In the genomic region with DNA sequence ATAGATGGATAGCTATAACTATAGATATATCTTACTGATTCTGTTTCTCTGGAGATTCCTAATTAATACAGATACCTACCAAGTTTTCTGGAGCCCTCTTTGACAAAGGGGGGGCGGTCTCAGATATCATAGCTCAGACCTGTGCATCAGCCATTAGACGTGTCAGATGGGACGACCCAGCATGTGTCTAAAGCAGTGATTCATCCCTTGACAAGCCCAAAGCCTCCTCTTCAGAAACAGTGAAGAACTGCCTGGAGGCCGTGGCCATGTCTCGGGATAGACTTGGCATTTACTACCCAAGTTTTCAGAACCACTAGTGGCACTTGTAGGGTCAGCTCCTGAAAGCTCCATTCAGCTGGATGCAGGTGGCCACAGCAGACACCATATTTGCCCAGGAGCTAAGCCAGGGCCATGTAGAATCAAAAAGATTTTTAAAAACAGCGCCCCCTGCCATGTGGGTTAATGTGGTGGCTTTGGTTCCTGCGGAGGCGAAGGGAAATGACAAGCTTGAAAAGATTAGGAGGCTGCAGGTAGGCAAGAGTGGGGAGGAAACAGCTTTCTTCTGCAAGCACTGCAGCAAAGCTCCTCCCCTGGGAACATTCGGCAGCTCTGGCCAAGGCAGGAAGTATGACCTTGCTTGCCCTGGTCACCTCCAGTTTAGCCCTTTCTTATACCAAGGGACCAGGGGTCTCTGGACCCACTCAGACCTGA, we compare ENCODE assay signal across 12 cellular contexts.
DNase-seq lines count a peak whose midpoint lies in the region; ATAC-seq and TF ChIP-seq lines count a peak whose summit lies in the region.
"Had no signal": no experiment of that assay in that cellular context is flagged by ENCODE, and none has a peak within 500 bp of the region (broad histone marks: within the 10 kb centered on the region; RNA-seq: fewer than 3 reads in every experiment).

No MANE protein-coding gene starts in this region.

- CTCF ChIA-PET in activated CD4-positive, alpha-beta T cell treated with anti-CD3 and anti-CD28 coated beads for 36 hours (lab: Charles Lee): interaction anchor here (0.6 to 3.3 kb wide), 11 partner anchors 9 to 236 kb away, joined by 3 to 8 read pairs (median 3); no protein-coding TSS in a partner anchor
- CTCF ChIA-PET in activated CD4-positive, alpha-beta memory T cell treated with anti-CD3 and anti-CD28 coated beads for 36 hours (lab: Charles Lee): interaction anchor here (1.0 to 1.7 kb wide), 3 partner anchors 17 to 534 kb away, joined by 3 to 4 read pairs (median 3); no protein-coding TSS in a partner anchor
- CTCF ChIA-PET in GM10248 (lab: Yijun Ruan, JAX): interaction anchor here (1.1 to 1.7 kb wide), 2 partner anchors 9 to 81 kb away, joined by 3 to 4 read pairs; no protein-coding TSS in a partner anchor

- WGBS in mesendoderm (ENCODE audit: extremely low coverage, insufficient coverage, low lambda C conversion rate): no CpG with 5 or more reads among the region's 9 CpGs

- no peaks in the 10 kb centered on the region for H3K79me2 ChIP-seq in mesendoderm (ENCODE audit: control insufficient read depth, insufficient read depth, low read length)

- H3K4ac ChIP-seq in mesendoderm (ENCODE audit: low read depth, low read length): no peak overlapping the region

- H3K4me1 Mint-ChIP-seq in activated CD4-positive, alpha-beta T cell treated with anti-CD3 and anti-CD28 coated beads for 36 hours: no peaks in the 10 kb centered on the region
- H3K4me1 Mint-ChIP-seq in activated CD4-positive, alpha-beta memory T cell treated with anti-CD3 and anti-CD28 coated beads for 36 hours (ENCODE audit: low read depth): no peaks in the 10 kb centered on the region

- H3K23ac ChIP-seq in mesendoderm (ENCODE audit: low read length): no peak overlapping the region

- H3K27me3 Mint-ChIP-seq in activated CD4-positive, alpha-beta T cell treated with anti-CD3 and anti-CD28 coated beads for 36 hours: peaks cover 2% of the 10 kb centered on the region
- peaks cover 17% of the 10 kb centered on the region for H3K27me3 Mint-ChIP-seq in activated CD4-positive, alpha-beta memory T cell treated with anti-CD3 and anti-CD28 coated beads for 36 hours

- no peak overlapping the region for H3K18ac ChIP-seq in mesendoderm (ENCODE audit: low read length)

- no peaks in the 10 kb centered on the region for H3K36me3 ChIP-seq in mesendoderm (ENCODE audit: control insufficient read depth, insufficient read depth, low read length)
- H3K36me3 ChIP-seq: ascending aorta, stomach had no signal

- no peak overlapping the region for H3K56ac ChIP-seq in mesendoderm (ENCODE audit: low read length)

- no peak overlapping the region for H3K4me3 Mint-ChIP-seq in activated CD4-positive, alpha-beta T cell treated with anti-CD3 and anti-CD28 coated beads for 36 hours
- H3K4me3 Mint-ChIP-seq in activated CD4-positive, alpha-beta memory T cell treated with anti-CD3 and anti-CD28 coated beads for 36 hours: no peak overlapping the region

- H3K4me1 ChIP-seq in mesendoderm (ENCODE audit: control insufficient read depth, low read depth, low read length): peaks cover 2% of the 10 kb centered on the region
- H3K4me1 ChIP-seq: ascending aorta, stomach had no signal

- H3K36me3 Mint-ChIP-seq in activated CD4-positive, alpha-beta T cell treated with anti-CD3 and anti-CD28 coated beads for 36 hours (ENCODE audit: low read depth): no peaks in the 10 kb centered on the region
- no peaks in the 10 kb centered on the region for H3K36me3 Mint-ChIP-seq in activated CD4-positive, alpha-beta memory T cell treated with anti-CD3 and anti-CD28 coated beads for 36 hours

- H3K27me3 ChIP-seq in mesendoderm (ENCODE audit: insufficient read depth, low read length, poor library complexity): no peaks in the 10 kb centered on the region
- H3K27me3 ChIP-seq: ascending aorta had no signal

- no peak overlapping the region for H2BK15ac ChIP-seq in mesendoderm (replicated peaks; ENCODE audit: low read depth)

- H4K5ac ChIP-seq in mesendoderm (ENCODE audit: low read length): no peak overlapping the region

- no peak overlapping the region for H3K4me2 ChIP-seq in mesendoderm (ENCODE audit: low read length)

- no peak for ATAC-seq in activated CD4-positive, alpha-beta T cell treated with anti-CD3 and anti-CD28 coated beads for 36 hours

- peak; percentile 59 for DNase-seq in activated CD4-positive, alpha-beta T cell treated with anti-CD3 and anti-CD28 coated beads for 36 hours
- no peak for DNase-seq in activated CD4-positive, alpha-beta T cell treated with anti-CD3 and anti-CD28 coated beads for 4 hours
- peak; percentile 22 for DNase-seq in HT-29 (ENCODE audit: low spot score)
- DNase-seq in activated CD4-positive, alpha-beta memory T cell treated with anti-CD3 and anti-CD28 coated beads for 36 hours: peak; percentile 35
- peak; percentile 87 for DNase-seq in mesendoderm
- DNase-seq in kidney tubule cell (ENCODE audit: low spot score): no peak
- DNase-seq in GM10248 (ENCODE audit: extremely low spot score): no peak
- DNase-seq in mucosa of gallbladder (ENCODE audit: low spot score): no peak
- DNase-seq: mammary epithelial cell, stomach had no signal

- H3K27ac Mint-ChIP-seq in activated CD4-positive, alpha-beta T cell treated with anti-CD3 and anti-CD28 coated beads for 36 hours: no peak overlapping the region
- no peak overlapping the region for H3K27ac Mint-ChIP-seq in activated CD4-positive, alpha-beta memory T cell treated with anti-CD3 and anti-CD28 coated beads for 36 hours

- H3K9ac ChIP-seq in mesendoderm (ENCODE audit: low read length): peak overlapping the region; percentile 6

- H3K27ac ChIP-seq in mesendoderm (ENCODE audit: low read depth, low read length): no peak overlapping the region
- H3K27ac ChIP-seq: ascending aorta, RWPE1, stomach had no signal

- H3K9me3 Mint-ChIP-seq in activated CD4-positive, alpha-beta T cell treated with anti-CD3 and anti-CD28 coated beads for 36 hours (ENCODE audit: low read depth): no peaks in the 10 kb centered on the region
- no peaks in the 10 kb centered on the region for H3K9me3 Mint-ChIP-seq in activated CD4-positive, alpha-beta memory T cell treated with anti-CD3 and anti-CD28 coated beads for 36 hours

- intact Hi-C loops in activated CD4-positive, alpha-beta T cell treated with anti-CD3 and anti-CD28 coated beads for 36 hours (cut with DNase I, micrococcal nuclease): no loop called here
- intact Hi-C loops in activated CD4-positive, alpha-beta memory T cell treated with anti-CD3 and anti-CD28 coated beads for 36 hours (cut with micrococcal nuclease): no loop called here

- no peak for TF ChIP-seq CTCF in GM10248 (IDR thresholded peaks at IDR 0.05; ENCODE audit: control extremely low read depth, extremely low read depth, low read depth, missing control alignments)

- no peak overlapping the region for H2BK120ac ChIP-seq in mesendoderm (ENCODE audit: low read depth, low read length)

- no peak overlapping the region for H3K4me3 ChIP-seq in mesendoderm (ENCODE audit: low read length)
- H3K4me3 ChIP-seq: ascending aorta, stomach had no signal

- H3K79me1 ChIP-seq in mesendoderm (ENCODE audit: low read length): no peaks in the 10 kb centered on the region

- H4K8ac ChIP-seq in mesendoderm (ENCODE audit: low read depth, low read length): no peak overlapping the region

- no peak overlapping the region for H2AK5ac ChIP-seq in mesendoderm (ENCODE audit: low read length)

- POLR2A ChIA-PET in activated CD4-positive, alpha-beta T cell treated with anti-CD3 and anti-CD28 coated beads for 36 hours (lab: Charles Lee): no interaction called here
- POLR2A ChIA-PET in activated CD4-positive, alpha-beta memory T cell treated with anti-CD3 and anti-CD28 coated beads for 36 hours (lab: Charles Lee): no interaction called here
- POLR2A ChIA-PET in GM10248 (lab: Yijun Ruan, JAX): no interaction called here

- H2BK5ac ChIP-seq in mesendoderm (ENCODE audit: low read length): no peak overlapping the region

Comparison
In these comparisons a context has a peak if more than half of its experiments do, and no peak if none do; other contexts are left out.
1. DNase-seq: peak in activated CD4-positive, alpha-beta T cell treated with anti-CD3 and anti-CD28 coated beads for 36 hours (single experiment), HT-29 (single experiment), activated CD4-positive, alpha-beta memory T cell treated with anti-CD3 and anti-CD28 coated beads for 36 hours (single experiment) and mesendoderm (single experiment); none in activated CD4-positive, alpha-beta T cell treated with anti-CD3 and anti-CD28 coated beads for 4 hours (0 of 2), kidney tubule cell (single experiment), GM10248 (single experiment) and mucosa of gallbladder (single experiment).